ENCODE assay signal across 9 cellular contexts in genomic region chr6:139600919-139601470, GRCh38.
DNase-seq lines count a peak whose midpoint lies in the region; ATAC-seq, FAIRE-seq and TF ChIP-seq lines count a peak whose summit lies in the region.
"Had no signal": no experiment of that assay in that cellular context is flagged by ENCODE, and none has a peak within 500 bp of the region (broad histone marks: within the 10 kb centered on the region; RNA-seq: fewer than 3 reads in every experiment).

No MANE protein-coding gene starts in this region.

- DNase-seq in activated naive CD8-positive, alpha-beta T cell treated with anti-CD3 and anti-CD28 coated beads, Interleukin-2, amount 50 U/mL, for 24 hours = peak; percentile 8
- DNase-seq in D721Med (ENCODE audit: insufficient read length, low spot score) (no peak), NCI-H345 treated with DMSO at 0.1 percent for 48 hours (lab: John Stamatoyannopoulos, UW; ENCODE audit: unreplicated experiment) (no peak), progenitor cell of endocrine pancreas (ENCODE audit: low spot score, unreplicated experiment) (no peak), superior temporal gyrus (ENCODE audit: extremely low spot score) (no peak)

- ATAC-seq in GM18868 (IDR thresholded peaks at IDR 0.05; ENCODE audit: unreplicated experiment) (peak; percentile 99), GM21390 (IDR thresholded peaks at IDR 0.05; ENCODE audit: unreplicated experiment) (peak; percentile 92), HG03103 (IDR thresholded peaks at IDR 0.05; ENCODE audit: low read depth, unreplicated experiment) (peak; percentile 97)
- ATAC-seq in activated naive CD8-positive, alpha-beta T cell treated with anti-CD3 and anti-CD28 coated beads, Interleukin-2, amount 50 U/mL, for 24 hours = peak; percentile 98

- TF ChIP-seq CTCF in D721Med (IDR thresholded peaks at IDR 0.05; ENCODE audit: insufficient read depth, missing control alignments) (no peak), progenitor cell of endocrine pancreas (IDR thresholded peaks at IDR 0.05; ENCODE audit: unreplicated experiment) (no peak)

- H3K27ac Mint-ChIP-seq in activated naive CD8-positive, alpha-beta T cell treated with anti-CD3 and anti-CD28 coated beads, Interleukin-2, amount 50 U/mL, for 24 hours = peak overlapping the region; percentile 32
- no peak overlapping the region for H3K27ac Mint-ChIP-seq in progenitor cell of endocrine pancreas

- H3K9me3 Mint-ChIP-seq in activated naive CD8-positive, alpha-beta T cell treated with anti-CD3 and anti-CD28 coated beads, Interleukin-2, amount 50 U/mL, for 24 hours = no peaks in the 10 kb centered on the region
- H3K9me3 Mint-ChIP-seq in progenitor cell of endocrine pancreas (ENCODE audit: low read depth) = peaks cover 5% of the 10 kb centered on the region

- H3K36me3 Mint-ChIP-seq in activated naive CD8-positive, alpha-beta T cell treated with anti-CD3 and anti-CD28 coated beads, Interleukin-2, amount 50 U/mL, for 24 hours (ENCODE audit: low read depth) = no peaks in the 10 kb centered on the region
- no peaks in the 10 kb centered on the region for H3K36me3 Mint-ChIP-seq in progenitor cell of endocrine pancreas (ENCODE audit: insufficient read depth)

- FAIRE-seq in D721Med (lab: Jason Lieb, UNC) = no peak
- FAIRE-seq: astrocyte had no signal

- H3K4me1 Mint-ChIP-seq in activated naive CD8-positive, alpha-beta T cell treated with anti-CD3 and anti-CD28 coated beads, Interleukin-2, amount 50 U/mL, for 24 hours = peaks cover 14% of the 10 kb centered on the region
- H3K4me1 Mint-ChIP-seq in progenitor cell of endocrine pancreas (ENCODE audit: low read depth) = peaks cover 19% of the 10 kb centered on the region

- H3K4me3 Mint-ChIP-seq in activated naive CD8-positive, alpha-beta T cell treated with anti-CD3 and anti-CD28 coated beads, Interleukin-2, amount 50 U/mL, for 24 hours = no peak overlapping the region
- no peak overlapping the region for H3K4me3 Mint-ChIP-seq in progenitor cell of endocrine pancreas (ENCODE audit: low read depth)

- H3K27me3 Mint-ChIP-seq in activated naive CD8-positive, alpha-beta T cell treated with anti-CD3 and anti-CD28 coated beads, Interleukin-2, amount 50 U/mL, for 24 hours = peaks cover 4% of the 10 kb centered on the region
- no peaks in the 10 kb centered on the region for H3K27me3 Mint-ChIP-seq in progenitor cell of endocrine pancreas
